ENCODE assay signal across 23 cellular contexts in the genomic region with DNA sequence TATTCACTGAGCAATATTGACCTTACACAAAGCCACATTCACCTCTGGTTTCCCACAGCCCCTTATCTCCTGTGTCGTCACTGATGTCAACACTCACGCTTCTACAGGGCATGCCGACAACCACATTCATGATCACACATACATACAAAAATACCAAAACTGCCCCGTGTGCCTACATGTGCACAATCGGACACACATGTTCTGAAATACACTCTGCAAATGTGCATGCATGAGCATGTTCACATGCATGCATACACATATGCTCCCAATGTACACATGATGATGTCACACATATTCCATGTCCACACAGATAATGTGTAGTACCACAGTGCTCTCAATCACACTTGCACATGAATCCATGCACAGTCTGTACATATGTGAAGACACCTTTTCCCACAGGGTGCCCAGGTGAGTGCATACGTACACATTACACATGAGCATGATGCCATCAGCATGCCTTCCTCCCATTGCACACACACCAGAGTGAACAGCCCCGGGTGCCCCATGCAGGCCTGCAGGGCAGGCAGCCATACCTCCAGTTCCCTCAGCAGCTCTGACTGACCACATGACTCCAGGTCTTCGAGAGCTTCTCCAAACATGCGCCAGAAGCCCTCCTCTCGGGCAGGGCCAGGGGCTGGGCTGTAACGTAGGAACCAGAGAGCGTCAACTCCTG. TPM values are rescaled to one million over a fixed set of nuclear protein-coding genes. Genes with fewer than 3 reads are reported as not detected.
DNase-seq lines count a peak whose midpoint lies in the region; ATAC-seq, FAIRE-seq and TF ChIP-seq lines count a peak whose summit lies in the region.
"Had no signal": no experiment of that assay in that cellular context is flagged by ENCODE, and none has a peak within 500 bp of the region (broad histone marks: within the 10 kb centered on the region; RNA-seq: fewer than 3 reads in every experiment).

No MANE protein-coding gene starts in this region.

- no peak overlapping the region for H3K18ac ChIP-seq in mesenchymal stem cell (ENCODE audit: low read depth in 1 of 2, low read length in 2 of 2)
- no peak overlapping the region for H3K18ac ChIP-seq in trophoblast cell (ENCODE audit: low read length)

- H3K36me3 ChIP-seq in Caco-2 (ENCODE audit: control insufficient read depth, insufficient read depth, low read length) (no peaks in the 10 kb centered on the region), mesenchymal stem cell (ENCODE audit: control insufficient read depth in 1 of 2, insufficient read depth in 2 of 2, low read depth in 1 of 2, low read length in 2 of 2) (no peaks in the 10 kb centered on the region), trophoblast cell (ENCODE audit: control insufficient read depth in 1 of 2, insufficient read depth in 2 of 2, low read length in 2 of 2) (no peaks in the 10 kb centered on the region)
- H3K36me3 ChIP-seq: BE2C, HAP-1 had no signal

- H3K14ac ChIP-seq in mesenchymal stem cell (ENCODE audit: low read length in 2 of 2) (no peak overlapping the region), trophoblast cell (ENCODE audit: low read length) (no peak overlapping the region)

- peak overlapping the region; percentile 58 for H3K27ac Mint-ChIP-seq in Caco-2 (ENCODE audit: unreplicated experiment)
- H3K27ac Mint-ChIP-seq: CD4-positive, alpha-beta memory T cell had no signal

- no peak overlapping the region for H2BK120ac ChIP-seq in mesenchymal stem cell (ENCODE audit: low read depth, low read length)
- no peak overlapping the region for H2BK120ac ChIP-seq in trophoblast cell (ENCODE audit: insufficient read depth, low read length, poor library complexity)

- no peak for ATAC-seq in HG02852 (IDR thresholded peaks at IDR 0.05; ENCODE audit: unreplicated experiment)
- ATAC-seq: A549 had no signal

- intact Hi-C loops in Caco-2 (cut with micrococcal nuclease; ENCODE audit: unreplicated experiment): no loop called here

- H2BK12ac ChIP-seq in mesenchymal stem cell (ENCODE audit: low read length in 2 of 2) (no peak overlapping the region), trophoblast cell (ENCODE audit: low read length) (no peak overlapping the region)

- H3K27me3 ChIP-seq in Caco-2 (replicated peaks; ENCODE audit: control insufficient read depth, insufficient read depth, low read length) (no peaks in the 10 kb centered on the region; the same call in 1 of the 2 replicates), mesenchymal stem cell (ENCODE audit: control insufficient read depth in 1 of 2, insufficient read depth in 1 of 2, low read length in 2 of 2) (peaks cover 10 to 19% of the 10 kb centered on the region in 2 experiments), trophoblast cell (ENCODE audit: insufficient read depth, low read length) (no peaks in the 10 kb centered on the region)
- H3K27me3 ChIP-seq: BE2C had no signal

- H3K4me3 ChIP-seq in Caco-2 (ENCODE audit: low read depth, low read length) (no peak overlapping the region), mesenchymal stem cell (ENCODE audit: insufficient read depth in 1 of 2, low read depth in 1 of 2, low read length in 2 of 2) (peak overlapping the region in 1 of 2 experiments; percentile 25), trophoblast cell (ENCODE audit: low read depth, low read length) (no peak overlapping the region)
- H3K4me3 ChIP-seq: A549, HAP-1 had no signal

- CTCF ChIA-PET in Caco-2 (lab: Charles Lee): interaction anchor here (0.5 kb wide), 1 partner anchor 100 kb away, joined by 3 read pairs; no protein-coding TSS in a partner anchor

- peaks cover 3% of the 10 kb centered on the region; the same call in 1 of the 2 replicates for H3K9me3 ChIP-seq in Caco-2
- H3K9me3 ChIP-seq in mesenchymal stem cell (ENCODE audit: control insufficient read depth, low read length): peaks cover 20% of the 10 kb centered on the region
- peaks cover 6% of the 10 kb centered on the region for H3K9me3 ChIP-seq in trophoblast cell (ENCODE audit: insufficient read depth, low read depth, low read length)
- H3K9me3 ChIP-seq: BE2C, HAP-1 had no signal

- no peak overlapping the region for H3K4ac ChIP-seq in mesenchymal stem cell (ENCODE audit: low read depth in 1 of 2, low read length in 2 of 2)
- H3K4ac ChIP-seq in trophoblast cell (ENCODE audit: low read depth, low read length): no peak overlapping the region

- H3K36me3 Mint-ChIP-seq in Caco-2 (ENCODE audit: insufficient read depth, unreplicated experiment): peaks cover 5% of the 10 kb centered on the region

- no peak overlapping the region for H4K12ac ChIP-seq in trophoblast cell (ENCODE audit: low read depth, low read length)

- peak; percentile 72 for FAIRE-seq in HTR-8/SVneo (lab: Jason Lieb, UNC)
- FAIRE-seq: A549, D721Med, GM12892 had no signal

- 91% methylated on average over 12 of the region's 12 CpGs for WGBS in mesenchymal stem cell
- no CpG with 5 or more reads among the region's 12 CpGs for WGBS in trophoblast cell (ENCODE audit: extremely low coverage, insufficient coverage, insufficient read length)

- H3K9ac ChIP-seq in mesenchymal stem cell (ENCODE audit: low read length) (no peak overlapping the region), trophoblast cell (ENCODE audit: low read length) (no peak overlapping the region)

- TF ChIP-seq CTCF in Caco-2 (IDR thresholded peaks at IDR 0.05; ENCODE audit: insufficient read depth in 1 of 2, low read depth in 1 of 2, low read length in 1 of 2, severe bottlenecking in 1 of 2, unreplicated experiment in 1 of 2): no peak

- H2BK5ac ChIP-seq in mesenchymal stem cell (ENCODE audit: low read depth, low read length, poor library complexity, severe bottlenecking) (no peak overlapping the region), trophoblast cell (ENCODE audit: low read depth, low read length, poor library complexity) (no peak overlapping the region)

- no peaks in the 10 kb centered on the region for H3K27me3 Mint-ChIP-seq in Caco-2 (ENCODE audit: insufficient read depth, unreplicated experiment)

- H3K4me2 ChIP-seq in mesenchymal stem cell (ENCODE audit: low read length, poor library complexity, severe bottlenecking) (no peak overlapping the region), trophoblast cell (ENCODE audit: low read length) (no peak overlapping the region)
- H3K4me2 ChIP-seq: A549 had no signal

- H3K27ac ChIP-seq in mesenchymal stem cell (ENCODE audit: low read length, poor library complexity, severe bottlenecking): no peak overlapping the region
- H3K27ac ChIP-seq in trophoblast cell (ENCODE audit: low read depth, low read length): no peak overlapping the region
- H3K27ac ChIP-seq: A549, C4-2B, HL-60 had no signal

- BruUV-seq in Caco-2 (replicated peaks; lab: Mats Ljungman, UMichigan): no TSS peak

- H4K91ac ChIP-seq in mesenchymal stem cell (ENCODE audit: low read length) (peak overlapping the region; percentile 18), trophoblast cell (ENCODE audit: low read depth, low read length) (no peak overlapping the region)

- H3K9me3 Mint-ChIP-seq in Caco-2 (ENCODE audit: unreplicated experiment): peaks cover 22% of the 10 kb centered on the region

- POLR2A ChIA-PET in Caco-2 (lab: Charles Lee): no interaction called here

- no peaks in the 10 kb centered on the region for H3K4me1 ChIP-seq in Caco-2
- H3K4me1 ChIP-seq in mesenchymal stem cell (ENCODE audit: control insufficient read depth, insufficient read depth, low read depth, low read length): no peaks in the 10 kb centered on the region
- H3K4me1 ChIP-seq in trophoblast cell (ENCODE audit: control insufficient read depth in 1 of 2, insufficient read depth in 2 of 2, low read length in 2 of 2): no peaks in the 10 kb centered on the region
- H3K4me1 ChIP-seq: A549, BE2C, HAP-1 had no signal

- no peak overlapping the region for H3K23ac ChIP-seq in mesenchymal stem cell (ENCODE audit: low read length in 2 of 2)
- H3K23ac ChIP-seq in trophoblast cell (ENCODE audit: low read length): peak overlapping the region; percentile 93

- no peak for DNase-seq in Caco-2
- no peak for DNase-seq in HTR-8/SVneo (ENCODE audit: insufficient read length, low spot score)
- DNase-seq in mesenchymal stem cell: no peak
- no peak for DNase-seq in trophoblast cell
- no peak for DNase-seq in NCI-H1048 (lab: John Stamatoyannopoulos, UW)
- DNase-seq in H4 (ENCODE audit: low spot score): no peak
- no peak for DNase-seq in Kasumi-1 (lab: John Stamatoyannopoulos, UW)
- DNase-seq: BE2C; CD4-positive, alpha-beta memory T cell; DMS153; DMS79 treated with DMSO at 0.1 percent for 48 hours; EL; GDM1; GOT3; IMR-90 had no signal

- H2BK15ac ChIP-seq in mesenchymal stem cell (ENCODE audit: low read depth, poor library complexity, severe bottlenecking): no peak overlapping the region

- H3K79me2 ChIP-seq in trophoblast cell (ENCODE audit: control insufficient read depth, insufficient read depth, low read length, poor library complexity): no peaks in the 10 kb centered on the region

- no peak overlapping the region for H2AK5ac ChIP-seq in mesenchymal stem cell (ENCODE audit: low read length, severe bottlenecking)
- no peak overlapping the region for H2AK5ac ChIP-seq in trophoblast cell (ENCODE audit: low read length)

- H3K4me1 Mint-ChIP-seq in Caco-2 (ENCODE audit: low read depth, unreplicated experiment): peaks cover 7% of the 10 kb centered on the region
- H3K4me1 Mint-ChIP-seq: CD4-positive, alpha-beta memory T cell had no signal

- H3K4me3 Mint-ChIP-seq in Caco-2 (ENCODE audit: unreplicated experiment): no peak overlapping the region
- H3K4me3 Mint-ChIP-seq: CD4-positive, alpha-beta memory T cell had no signal

- H4K8ac ChIP-seq in mesenchymal stem cell (ENCODE audit: low read length): peak overlapping the region; percentile 77
- H4K8ac ChIP-seq in trophoblast cell (ENCODE audit: low read depth, low read length): no peak overlapping the region

- H3K79me1 ChIP-seq in mesenchymal stem cell (replicated peaks; ENCODE audit: low read length, poor library complexity, severe bottlenecking) (no peaks in the 10 kb centered on the region), trophoblast cell (ENCODE audit: low read length) (no peaks in the 10 kb centered on the region)

- H2AFZ ChIP-seq in mesenchymal stem cell (ENCODE audit: low read depth, low read length) (no peak overlapping the region), trophoblast cell (ENCODE audit: insufficient read depth, low read length, poor library complexity) (no peak overlapping the region)

RNA-seq across cellular contexts. Expression of a gene that starts 37.0 kb away (rescaled TPM):
- 2.2 and 4.5 TPM in 2 replicates for total RNA-seq in Caco-2 (2022)
- polyA plus RNA-seq in mesenchymal stem cell (2013, experiment 1 of 2): 1.2 TPM
- 1.1 TPM for polyA plus RNA-seq in mesenchymal stem cell (2013, experiment 2 of 2)
- 0.19 and 0.23 TPM in 2 replicates for polyA plus RNA-seq in trophoblast cell (2013)
- total RNA-seq in H4 (2014; rRNA removed; shearing (Covaris generic)): 0.77 TPM in 1 of 2 replicates, not detected in the other
- total RNA-seq: CD4-positive, alpha-beta memory T cell; IMR-90 had no signal
- polyA plus RNA-seq: AG04450; CD4-positive, alpha-beta memory T cell had no signal
